Comparison of ENCODE assay signal across 26 cellular contexts in the genomic region with DNA sequence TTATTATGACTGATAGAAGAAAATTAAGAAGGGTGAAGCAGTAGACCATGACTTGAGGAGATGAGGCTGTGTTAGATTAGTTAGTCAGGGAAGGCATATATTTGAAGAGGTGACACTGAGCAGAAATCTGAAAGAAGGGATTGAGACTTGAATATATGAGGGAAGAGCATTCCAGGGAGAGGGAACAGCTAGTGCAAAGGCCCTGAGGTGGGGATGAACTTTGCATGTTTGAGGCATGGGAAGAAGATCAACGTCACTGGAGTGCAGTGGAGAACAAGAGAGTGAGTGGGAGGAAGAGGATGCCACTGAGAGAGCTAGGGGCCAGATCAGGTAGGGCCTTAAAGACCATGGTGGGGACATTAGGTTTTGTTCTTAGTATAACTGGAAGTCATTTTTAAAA.
"Had no signal": no experiment of that assay in that cellular context is flagged by ENCODE, and none has a peak within 500 bp of the region (broad histone marks: within the 10 kb centered on the region; RNA-seq: fewer than 3 reads in every experiment).

No MANE protein-coding gene starts in this region.

- H3K4me1 ChIP-seq: breast epithelium, Peyer's patch, SJCRH30 had no signal

- H3K4me2 ChIP-seq: SK-N-SH had no signal

- H3K9ac ChIP-seq: SK-N-SH had no signal

- H3K27me3 Mint-ChIP-seq: activated naive CD8-positive, alpha-beta T cell treated with anti-CD3 and anti-CD28 coated beads, Interleukin-2, amount 10 ng/mL, durations not matched to agents 7 days and 5 days had no signal

- H3K27ac ChIP-seq: breast epithelium, Peyer's patch, RWPE1, SJCRH30 had no signal

- H3K9me3 ChIP-seq: breast epithelium, Peyer's patch, SJCRH30, SK-N-SH had no signal

- H3K27me3 ChIP-seq: breast epithelium, Peyer's patch, SJCRH30 had no signal

- DNase-seq: activated CD4-positive, alpha-beta T cell treated with anti-CD3 and anti-CD28 coated beads for 4 hours; activated CD4-positive, alpha-beta T cell treated with anti-CD3 and anti-CD28 coated beads, Interleukin-2, amount 50 U/mL, for 48 hours; activated CD8-positive, alpha-beta memory T cell treated with anti-CD3 and anti-CD28 coated beads, Interleukin-2, amount 50 U/mL, for 4 hours; activated effector memory CD4-positive, alpha-beta T cell treated with anti-CD3 and anti-CD28 coated beads, Interleukin-2, amount 50 U/mL, for 16 hours; activated naive CD4-positive, alpha-beta T cell treated with anti-CD3 and anti-CD28 coated beads for 36 hours; activated naive CD8-positive, alpha-beta T cell treated with anti-CD3 and anti-CD28 coated beads, Interleukin-2, amount 10 ng/mL, durations not matched to agents 7 days and 5 days; activated T-cell treated with anti-CD3 and anti-CD28 coated beads, Interleukin-2, amount 50 U/mL, for 72 hours; aorta; caudate nucleus; Karpas-422; MM.1S; NCI-H146; NCI-H187 treated with DMSO at 0.1 percent for 48 hours; NCI-H2171; NCI-H2227 treated with DMSO at 0.1 percent for 48 hours; NCI-H446 treated with DMSO at 0.1 percent for 48 hours; NCI-H526; NCI-H774; Peyer's patch; Right ventricle myocardium superior; SJCRH30; SK-N-SH; T-helper 1 cell had no signal

- ATAC-seq: activated CD4-positive, CD25-positive, alpha-beta regulatory T cell treated with anti-CD3 and anti-CD28 coated beads, Interleukin-2, amount 50 U/mL, for 24 hours; activated T-cell treated with anti-CD3 and anti-CD28 coated beads, Interleukin-2, amount 50 U/mL, for 72 hours had no signal

- H3K36me3 ChIP-seq: breast epithelium, Peyer's patch, SJCRH30 had no signal

- H3K4me3 ChIP-seq: breast epithelium, Peyer's patch, SJCRH30 had no signal

- H3K4me3 Mint-ChIP-seq: activated naive CD4-positive, alpha-beta T cell treated with anti-CD3 and anti-CD28 coated beads for 36 hours; activated naive CD8-positive, alpha-beta T cell treated with anti-CD3 and anti-CD28 coated beads, Interleukin-2, amount 10 ng/mL, durations not matched to agents 7 days and 5 days; activated T-cell treated with anti-CD3 and anti-CD28 coated beads, Interleukin-2, amount 50 U/mL, for 72 hours had no signal

- H3K27ac Mint-ChIP-seq: activated naive CD4-positive, alpha-beta T cell treated with anti-CD3 and anti-CD28 coated beads for 36 hours; activated naive CD8-positive, alpha-beta T cell treated with anti-CD3 and anti-CD28 coated beads, Interleukin-2, amount 10 ng/mL, durations not matched to agents 7 days and 5 days; activated T-cell treated with anti-CD3 and anti-CD28 coated beads, Interleukin-2, amount 50 U/mL, for 72 hours had no signal
